ENCODE assay signal across 28 cellular contexts in genomic region chr16:3814755-3815154, GRCh38.
"Had no signal": no experiment of that assay in that cellular context is flagged by ENCODE, and none has a peak within 500 bp of the region (broad histone marks: within the 10 kb centered on the region; RNA-seq: fewer than 3 reads in every experiment).

No MANE protein-coding gene starts in this region.

- H3K27me3 ChIP-seq: body of pancreas, colonic mucosa, esophagus squamous epithelium, gastroesophageal sphincter had no signal

- H3K4me1 ChIP-seq: colonic mucosa had no signal

- DNase-seq: activated B cell treated with CpG ODN at 0.5 μM for 24 hours; activated CD4-positive, alpha-beta T cell treated with anti-CD3 and anti-CD28 coated beads for 48 hours; activated CD4-positive, alpha-beta T cell treated with anti-CD3 and anti-CD28 coated beads, Interleukin-2, amount 50 U/mL, for 1 hour; activated CD4-positive, alpha-beta T cell treated with anti-CD3 and anti-CD28 coated beads, Interleukin-2, amount 50 U/mL, for 48 hours; activated CD8-positive, alpha-beta memory T cell treated with anti-CD3 and anti-CD28 coated beads for 24 hours; activated CD8-positive, alpha-beta T cell treated with anti-CD3 and anti-CD28 coated beads for 36 hours; activated effector memory CD4-positive, alpha-beta T cell treated with Interleukin-2 at 50 U/mL for 16 hours; activated gamma-delta T cell treated with Interleukin-2 at 50 U/mL for 16 hours; activated naive CD4-positive, alpha-beta T cell treated with anti-CD3 and anti-CD28 coated beads, Interleukin-2, amount 50 U/mL, for 16 hours; activated naive CD4-positive, alpha-beta T cell treated with Interleukin-2 at 50 U/mL for 16 hours; activated T-cell treated with anti-CD3 and anti-CD28 coated beads, Interleukin-2, amount 50 U/mL, for 4 hours; amniotic stem cell; anterior cingulate cortex; body of pancreas; central memory CD4-positive, alpha-beta T cell; cerebellar nuclear complex; colonic mucosa; effector CD8-positive, alpha-beta T cell; esophagus squamous epithelium; foreskin melanocyte; T-helper 1 cell; T-helper 17 cell; T1000; WERI-Rb-1 had no signal

- H3K36me3 ChIP-seq: colonic mucosa had no signal

- H3K27ac ChIP-seq: body of pancreas, colonic mucosa, epithelial cell of prostate, esophagus squamous epithelium, gastroesophageal sphincter, WERI-Rb-1 had no signal

- ATAC-seq: activated CD4-positive, CD25-positive, alpha-beta regulatory T cell treated with anti-CD3 and anti-CD28 coated beads, Interleukin-2, amount 50 U/mL, for 24 hours; activated CD8-positive, alpha-beta T cell treated with anti-CD3 and anti-CD28 coated beads for 36 hours; activated T-cell treated with anti-CD3 and anti-CD28 coated beads, Interleukin-2, amount 50 U/mL, for 4 hours; activated T-helper 17 cell treated with anti-CD3 and anti-CD28 coated beads, Interleukin-2, amount 50 U/mL, for 72 hours; body of pancreas; gastroesophageal sphincter; T-helper 17 cell had no signal

- H3K9me3 ChIP-seq: body of pancreas, colonic mucosa, esophagus squamous epithelium, gastroesophageal sphincter had no signal

- H3K4me3 ChIP-seq: body of pancreas, colonic mucosa, esophagus squamous epithelium, gastroesophageal sphincter had no signal
